ENCODE assay signal across 9 cellular contexts in genomic region chr5:43661102-43661501, GRCh38. TPM values are rescaled to one million over a fixed set of nuclear protein-coding genes. Genes with fewer than 3 reads are reported as not detected.
A peak's percentile ranks its signal among the peaks of the same experiment; 100 is the strongest.
DNase-seq lines count a peak whose midpoint lies in the region; ATAC-seq and TF ChIP-seq lines count a peak whose summit lies in the region.
"Had no signal": no experiment of that assay in that cellular context is flagged by ENCODE, and none has a peak within 500 bp of the region (broad histone marks: within the 10 kb centered on the region; RNA-seq: fewer than 3 reads in every experiment).

No MANE protein-coding gene starts in this region.

- no peak overlapping the region for H3K9ac ChIP-seq in HCT116 (ENCODE audit: low read length)

- H3K9me2 ChIP-seq in HCT116 (ENCODE audit: insufficient read depth) = no peaks in the 10 kb centered on the region

- no peaks in the 10 kb centered on the region for H3K36me3 ChIP-seq in HCT116 (ENCODE audit: control insufficient read depth in 1 of 2, insufficient read depth in 2 of 2, low read length in 2 of 2)

- H3K79me2 ChIP-seq in HCT116 (ENCODE audit: insufficient read depth, low read length) = no peaks in the 10 kb centered on the region

- ATAC-seq in HCT116 (no peak), GM18520 (IDR thresholded peaks at IDR 0.05; ENCODE audit: unreplicated experiment) (no peak), HG02642 (IDR thresholded peaks at IDR 0.05; ENCODE audit: poor library complexity, unreplicated experiment) (no peak)

- TF ChIP-seq RAD21 in HCT116 (IDR thresholded peaks at IDR 0.05; ENCODE audit: low read depth) = peak; percentile 48

- no peak overlapping the region for H3K27ac ChIP-seq in HCT116 (ENCODE audit: low read depth, low read length)
- H3K27ac ChIP-seq: thyroid gland had no signal

- no peaks in the 10 kb centered on the region for H3K9me3 ChIP-seq in HCT116 (ENCODE audit: control insufficient read depth in 1 of 2, insufficient read depth in 1 of 2, low read depth in 1 of 2, low read length in 2 of 2)
- H3K9me3 ChIP-seq: thyroid gland had no signal

- no peak for TF ChIP-seq POLR2A in HCT116 (IDR thresholded peaks at IDR 0.05; ENCODE audit: borderline replicate concordance, extremely low read depth, insufficient read depth, insufficient read length)

- no peaks in the 10 kb centered on the region for H3K4me1 ChIP-seq in HCT116 (ENCODE audit: control insufficient read depth in 1 of 2, insufficient read depth in 2 of 2, low read length in 2 of 2)

- H3K4me3 ChIP-seq in HCT116 (replicated peaks in 1 of 2; ENCODE audit: low read depth in 1 of 2, low read length in 2 of 2) = no peak overlapping the region
- H3K4me3 ChIP-seq: thyroid gland had no signal

- peak; percentile 21 to 48 (median 30); a peak in 3 of 6 replicates for TF ChIP-seq CTCF in HCT116 (IDR thresholded peaks at IDR 0.05 in 2 of 3, conservative IDR thresholded peaks at IDR 0.05 in 1 of 3; ENCODE audit: borderline replicate concordance in 1 of 3, insufficient read depth in 1 of 3, low read depth in 2 of 3, low read length in 2 of 3)

- RAD21 ChIA-PET in HCT116 (lab: Charles Lee; ENCODE audit: low non-redundant PET in 1 of 2, low total read pairs in 2 of 2, uncharacterized antibody in 2 of 2, unreplicated experiment in 2 of 2) = no interaction called here

- no peaks in the 10 kb centered on the region for H4K20me1 ChIP-seq in HCT116 (ENCODE audit: insufficient read depth)

- no peak overlapping the region for H3K4me2 ChIP-seq in HCT116 (ENCODE audit: low read length)

- POLR2A ChIA-PET in HCT116 (lab: Charles Lee) = no interaction called here

- CTCF ChIA-PET in HCT116 (lab: Charles Lee) = interaction anchor here (0.9 to 1.8 kb wide), 2 partner anchors 30 to 671 kb away, joined by 3 to 7 read pairs; no protein-coding TSS in a partner anchor

- no peak overlapping the region for H2AFZ ChIP-seq in HCT116 (ENCODE audit: low read depth, low read length, poor library complexity, severe bottlenecking)

- H3K27me3 ChIP-seq in HCT116 (ENCODE audit: insufficient read depth, low read length) = no peaks in the 10 kb centered on the region
- H3K27me3 ChIP-seq: thyroid gland had no signal

- DNase-seq in CD1c-positive myeloid dendritic cell (ENCODE audit: extremely low spot score) (peak; percentile 32), HCT116 (ENCODE audit: low read depth, low spot score) (peak; percentile 35), SW480 (ENCODE audit: low spot score) (peak; percentile 5), iPS DF 4.7 (ENCODE audit: extremely low read depth, low spot score) (peak; percentile 3), globus pallidus (ENCODE audit: low spot score) (no peak)
- no peak for DNase-seq in activated effector memory CD4-positive, alpha-beta T cell treated with Interleukin-2 at 50 U/mL for 16 hours

- intact Hi-C loops in HCT116 (cut with micrococcal nuclease) = no loop called here

- BruUV-seq in HCT116 (replicated peaks; lab: Mats Ljungman, UMichigan) = no TSS peak

TF ChIP-seq in HCT116, 20 proteins besides CTCF, POLR2A, EP300 and RAD21:
- no peak for TF ChIP-seq ZFX (IDR thresholded peaks at IDR 0.05)
- TF ChIP-seq TCF7L2 (IDR thresholded peaks at IDR 0.05; ENCODE audit: borderline replicate concordance, extremely low read depth, insufficient read depth, insufficient read length) = no peak
- TF ChIP-seq ZBTB33 (IDR thresholded peaks at IDR 0.05; ENCODE audit: extremely low read depth, insufficient replicate concordance, low read length) = no peak
- no peak for TF ChIP-seq FOSL1 (IDR thresholded peaks at IDR 0.05; ENCODE audit: low read depth)
- no peak for TF ChIP-seq REST (IDR thresholded peaks at IDR 0.05; ENCODE audit: low read depth)
- TF ChIP-seq CBX3 (IDR thresholded peaks at IDR 0.05; ENCODE audit: low read depth) = no peak
- TF ChIP-seq SP1 (IDR thresholded peaks at IDR 0.05; ENCODE audit: low read depth) = no peak
- no peak for TF ChIP-seq POLR2AphosphoS5 (IDR thresholded peaks at IDR 0.05; ENCODE audit: low read depth, low read length)
- TF ChIP-seq ATF3 (IDR thresholded peaks at IDR 0.05) = no peak
- TF ChIP-seq SIN3A (IDR thresholded peaks at IDR 0.05; ENCODE audit: low read depth) = no peak
- TF ChIP-seq MAX (IDR thresholded peaks at IDR 0.05) = no peak
- no peak for TF ChIP-seq CEBPB (IDR thresholded peaks at IDR 0.05; ENCODE audit: low read depth)
- TF ChIP-seq JUND (IDR thresholded peaks at IDR 0.05) = no peak
- TF ChIP-seq ELF1 (IDR thresholded peaks at IDR 0.05; ENCODE audit: borderline replicate concordance, low read depth) = no peak
TF ChIP-seq in HCT116: peak in this region for 0.

RNA-seq across cellular contexts. Expression of gene NNT, which starts 58.1 kb away (rescaled TPM):
- 0.32 TPM for total RNA-seq in HCT116 (2021; ENCODE audit: unreplicated experiment)
- not detected in 2 replicates for polyA plus RNA-seq in HCT116 (2012)

Comparison
In these comparisons a context has a peak if more than half of its experiments do, and no peak if none do; other contexts are left out.
1. DNase-seq: peak in CD1c-positive myeloid dendritic cell (single experiment), HCT116 (single experiment), SW480 (single experiment) and iPS DF 4.7 (single experiment); none in activated effector memory CD4-positive, alpha-beta T cell treated with Interleukin-2 at 50 U/mL for 16 hours (single experiment) and globus pallidus (single experiment).